Comparison of ENCODE assay signal across 16 cellular contexts in genomic region chr11:120425527-120425926, GRCh38.
"Had no signal": no experiment of that assay in that cellular context is flagged by ENCODE, and none has a peak within 500 bp of the region (broad histone marks: within the 10 kb centered on the region; RNA-seq: fewer than 3 reads in every experiment).

No MANE protein-coding gene starts in this region.

- H3K36me3 Mint-ChIP-seq: activated naive CD4-positive, alpha-beta T cell treated with anti-CD3 and anti-CD28 coated beads, Interleukin-2, amount 50 U/mL, for 24 hours had no signal

- H3K27me3 ChIP-seq: body of pancreas, hepatocyte, pancreas, stomach, uterus had no signal

- H3K27ac ChIP-seq: body of pancreas, pancreas, uterus, WERI-Rb-1 had no signal

- H3K9me3 ChIP-seq: body of pancreas, pancreas, stomach, uterus had no signal

- H3K27me3 Mint-ChIP-seq: activated naive CD4-positive, alpha-beta T cell treated with anti-CD3 and anti-CD28 coated beads, Interleukin-2, amount 50 U/mL, for 24 hours had no signal

- H3K9me3 Mint-ChIP-seq: activated naive CD4-positive, alpha-beta T cell treated with anti-CD3 and anti-CD28 coated beads, Interleukin-2, amount 50 U/mL, for 24 hours; activated T-helper 2 cell treated with anti-CD3 and anti-CD28 coated beads, Interferon-gamma antibody, Interleukin-2, Interleukin-4, amounts not matched to agents 10 μg/mL and 5 μg/mL and 100 μg/mL, durations not matched to agents 14 hours and 24 hours and 36 hours; T-helper 2 cell treated with Interferon-gamma antibody and Interleukin-4, amounts not matched to agents 5 μg/mL and 100 μg/mL, for 36 hours had no signal

- ATAC-seq: activated CD8-positive, alpha-beta T cell treated with anti-CD3 and anti-CD28 coated beads, Interleukin-2, amount 10 ng/mL, durations not matched to agents 7 days and 5 days; body of pancreas; left ventricle myocardium superior; pancreas had no signal

- H3K4me3 Mint-ChIP-seq: activated CD8-positive, alpha-beta T cell treated with anti-CD3 and anti-CD28 coated beads, Interleukin-2, amount 10 ng/mL, durations not matched to agents 7 days and 5 days; activated naive CD4-positive, alpha-beta T cell treated with anti-CD3 and anti-CD28 coated beads, Interleukin-2, amount 50 U/mL, for 24 hours; T-helper 2 cell treated with Interferon-gamma antibody and Interleukin-4, amounts not matched to agents 5 μg/mL and 100 μg/mL, for 36 hours had no signal

- DNase-seq: activated CD4-positive, alpha-beta T cell treated with anti-CD3 and anti-CD28 coated beads for 4 hours; activated CD8-positive, alpha-beta T cell treated with anti-CD3 and anti-CD28 coated beads, Interleukin-2, amount 10 ng/mL, durations not matched to agents 7 days and 5 days; body of pancreas; central memory CD4-positive, alpha-beta T cell; erythroblast; kidney; left ventricle myocardium superior; pancreas; stimulated activated CD4-positive, alpha-beta T cell treated with anti-CD3 and anti-CD28 coated beads, Interleukin-4, amount 100 ng/mL, for 1 hour; stomach; uterus; WERI-Rb-1 had no signal

- H3K4me3 ChIP-seq: body of pancreas, hepatocyte, pancreas, stomach, uterus had no signal

- H3K27ac Mint-ChIP-seq: activated CD8-positive, alpha-beta T cell treated with anti-CD3 and anti-CD28 coated beads, Interleukin-2, amount 10 ng/mL, durations not matched to agents 7 days and 5 days; activated naive CD4-positive, alpha-beta T cell treated with anti-CD3 and anti-CD28 coated beads, Interleukin-2, amount 50 U/mL, for 24 hours; activated T-helper 2 cell treated with anti-CD3 and anti-CD28 coated beads, Interferon-gamma antibody, Interleukin-2, Interleukin-4, amounts not matched to agents 10 μg/mL and 5 μg/mL and 100 μg/mL, durations not matched to agents 14 hours and 24 hours and 36 hours; T-helper 2 cell treated with Interferon-gamma antibody and Interleukin-4, amounts not matched to agents 5 μg/mL and 100 μg/mL, for 36 hours had no signal

- H3K36me3 ChIP-seq: uterus had no signal

- H3K4me1 ChIP-seq: body of pancreas, uterus had no signal
